Comparison of ENCODE assay signal across 8 cellular contexts in the genomic region with DNA sequence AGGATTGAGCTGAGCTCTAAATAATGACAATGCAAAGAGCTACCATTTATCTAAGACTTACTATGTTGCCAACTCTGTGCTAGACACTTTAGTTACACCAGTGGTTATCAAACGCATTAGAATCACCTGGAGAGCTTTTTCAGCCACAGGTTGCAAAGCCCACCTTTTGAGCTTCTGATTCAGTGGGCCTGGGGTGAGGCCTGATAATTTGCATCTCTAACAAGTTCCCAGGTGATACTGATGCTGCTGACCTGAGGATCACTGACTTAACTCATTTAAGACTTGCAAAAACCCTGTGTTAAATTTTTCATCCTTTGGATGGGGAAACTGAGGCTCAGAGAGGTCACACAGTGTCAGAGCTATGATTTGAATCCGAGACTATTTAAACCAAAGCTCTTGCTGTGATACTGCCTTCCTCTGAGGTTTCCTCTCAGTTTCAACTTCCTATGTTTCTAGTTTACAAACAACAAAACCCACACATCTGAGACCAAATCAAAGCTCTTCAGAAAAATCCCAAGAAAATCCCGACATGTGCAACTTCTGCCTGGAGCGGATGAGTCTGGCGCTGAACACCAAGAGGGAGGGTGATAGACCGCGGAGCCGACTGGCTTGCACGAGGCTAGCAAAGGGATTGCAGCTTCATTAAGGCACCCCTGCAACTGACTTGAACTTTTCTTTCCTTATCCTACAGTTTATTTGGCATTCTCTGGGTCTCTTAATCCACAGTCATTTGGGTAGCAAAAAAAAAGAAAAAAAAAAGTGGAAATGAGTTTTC.
A peak's percentile ranks its signal among the peaks of the same experiment; 100 is the strongest.
DNase-seq lines count a peak whose midpoint lies in the region; ATAC-seq and TF ChIP-seq lines count a peak whose summit lies in the region.

No MANE protein-coding gene starts in this region.

- H3K9me3 ChIP-seq in DOHH2 (ENCODE audit: control insufficient read depth, insufficient read depth, low read length), result no peaks in the 10 kb centered on the region
- H3K9me3 ChIP-seq in T-helper 17 cell (ENCODE audit: control insufficient read depth, low read length, poor library complexity, severe bottlenecking), result no peaks in the 10 kb centered on the region
- H3K9me3 ChIP-seq in heart right ventricle, result peaks cover 0 to 4% (median 0%) of the 10 kb centered on the region in 11 donors

- no peak overlapping the region for H3K27ac ChIP-seq in DOHH2 (ENCODE audit: low read depth, low read length)
- peak overlapping the region in 4 of 10 donors; percentile 10 to 29 (median 14) for H3K27ac ChIP-seq in heart right ventricle

- H3K27ac Mint-ChIP-seq in T-helper 17 cell, result no peak overlapping the region

- H3K79me2 ChIP-seq in DOHH2 (ENCODE audit: control insufficient read depth, low read length), result no peaks in the 10 kb centered on the region

- DNase-seq in T-helper 17 cell, result no peak
- DNase-seq in heart right ventricle, result peak in 1 of 2 donors; percentile 18
- peak; percentile 76 for DNase-seq in retinal pigment epithelial cell (ENCODE audit: low read depth)
- DNase-seq in NCI-H510A (lab: John Stamatoyannopoulos, UW), result no peak
- DNase-seq in stimulated activated CD4-positive, alpha-beta T cell treated with anti-CD3 and anti-CD28 coated beads, Interleukin-2, amount 100 ng/mL, for 48 hours, result no peak

- H3K4me1 ChIP-seq in DOHH2 (ENCODE audit: control insufficient read depth, low read length) (peaks cover 17% of the 10 kb centered on the region), heart right ventricle (peaks cover 0 to 21% (median 6%) of the 10 kb centered on the region in 9 donors)

- TF ChIP-seq CTCF in DOHH2 (IDR thresholded peaks at IDR 0.05; ENCODE audit: low read depth, low read length, poor library complexity, severe bottlenecking), result no peak
- TF ChIP-seq CTCF in heart right ventricle (IDR thresholded peaks at IDR 0.05), result no peak
- no peak for TF ChIP-seq CTCF in retinal pigment epithelial cell (conservative IDR thresholded peaks at IDR 0.05; ENCODE audit: low read depth, low read length)

- H3K4me3 Mint-ChIP-seq in T-helper 17 cell, result peak overlapping the region; percentile 36

- no peaks in the 10 kb centered on the region for H4K20me1 ChIP-seq in DOHH2 (ENCODE audit: control insufficient read depth, insufficient read depth, low read depth, low read length)

- 20% methylated on average over 9 of the region's 9 CpGs for WGBS in heart right ventricle, 2 donors

- ATAC-seq in T-helper 17 cell (no peak), heart right ventricle (peak in 7 of 8 donors; percentile 57 to 78 (median 64)), GM18907 (IDR thresholded peaks at IDR 0.05; ENCODE audit: unreplicated experiment) (no peak), GM21786 (IDR thresholded peaks at IDR 0.05; ENCODE audit: unreplicated experiment) (no peak)

- H3K36me3 Mint-ChIP-seq in T-helper 17 cell (ENCODE audit: low read depth), result no peaks in the 10 kb centered on the region

- H3K27me3 ChIP-seq in DOHH2 (ENCODE audit: control insufficient read depth, low read length) (no peaks in the 10 kb centered on the region), heart right ventricle (peaks cover 0 to 4% (median under 1%) of the 10 kb centered on the region in 7 donors)

- H3K27me3 Mint-ChIP-seq in T-helper 17 cell, result peaks cover 36% of the 10 kb centered on the region

- intact Hi-C loops in heart right ventricle (cut with DNase I), result no loop called here

- H3K36me3 ChIP-seq in DOHH2 (ENCODE audit: control insufficient read depth, low read length), result no peaks in the 10 kb centered on the region
- H3K36me3 ChIP-seq in heart right ventricle, result no peaks in the 10 kb centered on the region

- H3F3A ChIP-seq in DOHH2 (ENCODE audit: control insufficient read depth, insufficient read depth), result no peaks in the 10 kb centered on the region

- H3K9me2 ChIP-seq in DOHH2 (replicated peaks; ENCODE audit: control insufficient read depth, low read length), result no peaks in the 10 kb centered on the region

- peaks cover 7% of the 10 kb centered on the region for H3K4me1 Mint-ChIP-seq in T-helper 17 cell

- peak overlapping the region; percentile 55 for H3K4me2 ChIP-seq in DOHH2 (ENCODE audit: low read length)

- H3K4me3 ChIP-seq in DOHH2 (ENCODE audit: low read length), result peak overlapping the region; percentile 40
- H3K4me3 ChIP-seq in heart right ventricle, result peak overlapping the region in 9 of 10 donors; percentile 19 to 48 (median 37)
- peak overlapping the region; percentile 32 for H3K4me3 ChIP-seq in retinal pigment epithelial cell (ENCODE audit: low read length)

Comparison
In these comparisons a context has a peak if more than half of its experiments do, and no peak if none do; other contexts are left out.
1. ATAC-seq: peak in heart right ventricle (7 of 8); none in T-helper 17 cell (single experiment), GM18907 (single experiment) and GM21786 (single experiment).
2. Peak in every context shown above with its lines, with median percentiles within 50 percentile points of each other: H3K4me3 ChIP-seq.